1 cellular context compared by ENCODE assay signal in genomic region chr4:185425600-185426352, GRCh38.
TF ChIP-seq lines count a peak whose summit lies in the region.

TSS of gene UFSP2 (minus strand) at chr4:185425964. CDS start at chr4:185425868, 96 bp downstream.

TF ChIP-seq in HepG2, 621 proteins besides CTCF, POLR2A, EP300 and RAD21 (continued from another document and continues in another):
- TF ChIP-seq LRRFIP1 (CRISPR knock-in tag; conservative IDR thresholded peaks at IDR 0.05) (no peak), SIX1 (CRISPR knock-in tag; IDR thresholded peaks at IDR 0.05; ENCODE audit: borderline replicate concordance) (no peak), GATAD2A (CRISPR knock-in tag; IDR thresholded peaks at IDR 0.05) (peak; percentile 43), STAT6 (CRISPR knock-in tag; IDR thresholded peaks at IDR 0.05; ENCODE audit: borderline replicate concordance) (no peak), TBX2 (CRISPR knock-in tag; IDR thresholded peaks at IDR 0.05; ENCODE audit: borderline replicate concordance) (peak; percentile 83), ZNF773 (CRISPR knock-in tag; IDR thresholded peaks at IDR 0.05; ENCODE audit: borderline replicate concordance) (no peak), SMARCE1 (IDR thresholded peaks at IDR 0.05; ENCODE audit: borderline replicate concordance) (no peak), MTA3 (CRISPR knock-in tag; IDR thresholded peaks at IDR 0.05) (no peak), HOXA5 (CRISPR knock-in tag; IDR thresholded peaks at IDR 0.05) (peak; percentile 81; the same call in 1 of the 2 replicates), SCMH1 (CRISPR knock-in tag; IDR thresholded peaks at IDR 0.05; ENCODE audit: borderline replicate concordance) (no peak), ZNF800 (CRISPR knock-in tag; IDR thresholded peaks at IDR 0.05) (0 out of 2 replicates have a peak, but pooled peaks have one; percentile 39), ZBTB20 (CRISPR knock-in tag; IDR thresholded peaks at IDR 0.05; ENCODE audit: borderline replicate concordance, low read depth) (0 out of 2 replicates have a peak, but pooled peaks have one; percentile 27), NRL (CRISPR knock-in tag; IDR thresholded peaks at IDR 0.05; ENCODE audit: borderline replicate concordance) (no peak), DRAP1 (CRISPR knock-in tag; IDR thresholded peaks at IDR 0.05) (peak; percentile 59; the same call in 1 of the 2 replicates), ZNF143 (CRISPR knock-in tag; IDR thresholded peaks at IDR 0.05) (peak; percentile 100), ZBTB10 (CRISPR knock-in tag; IDR thresholded peaks at IDR 0.05; ENCODE audit: borderline replicate concordance) (no peak), NR1H2 (CRISPR knock-in tag; IDR thresholded peaks at IDR 0.05; ENCODE audit: borderline replicate concordance, low read depth) (no peak), ZNF570 (CRISPR knock-in tag; IDR thresholded peaks at IDR 0.05; ENCODE audit: borderline replicate concordance) (no peak), ZNF207 (IDR thresholded peaks at IDR 0.05; ENCODE audit: borderline replicate concordance) (no peak), KDM5B (CRISPR knock-in tag; IDR thresholded peaks at IDR 0.05; ENCODE audit: borderline replicate concordance) (peak; percentile 71), RBM39 (IDR thresholded peaks at IDR 0.05; ENCODE audit: low read depth, low read length, poor library complexity, severe bottlenecking) (peak; percentile 58), REST (IDR thresholded peaks at IDR 0.05; ENCODE audit: borderline replicate concordance in 1 of 2, low read depth in 1 of 2, low read length in 2 of 2) (no peak), TFDP1 (CRISPR knock-in tag; IDR thresholded peaks at IDR 0.05; ENCODE audit: borderline replicate concordance) (no peak), CHD2 (IDR thresholded peaks at IDR 0.05; ENCODE audit: low read depth, low read length) (no peak), PHF21A (CRISPR knock-in tag; IDR thresholded peaks at IDR 0.05) (peak; percentile 49; the same call in 1 of the 2 replicates), MZF1 (CRISPR knock-in tag; IDR thresholded peaks at IDR 0.05; ENCODE audit: borderline replicate concordance) (no peak), ZNF580 (CRISPR knock-in tag; IDR thresholded peaks at IDR 0.05; ENCODE audit: borderline replicate concordance, low read depth) (peak; percentile 40; the same call in 1 of the 2 replicates), ZNF567 (CRISPR knock-in tag; IDR thresholded peaks at IDR 0.05; ENCODE audit: borderline replicate concordance) (no peak), GTF2F1 (IDR thresholded peaks at IDR 0.05; ENCODE audit: low read length) (no peak), ZSCAN21 (CRISPR knock-in tag; IDR thresholded peaks at IDR 0.05; ENCODE audit: borderline replicate concordance) (no peak; the same call in 1 of the 2 replicates), ZFP90 (CRISPR knock-in tag; IDR thresholded peaks at IDR 0.05; ENCODE audit: borderline replicate concordance) (peak; percentile 86; the same call in 1 of the 2 replicates), HOXA7 (CRISPR knock-in tag; IDR thresholded peaks at IDR 0.05) (no peak), ZFP91 (CRISPR knock-in tag; IDR thresholded peaks at IDR 0.05; ENCODE audit: borderline replicate concordance) (peak; percentile 72), GMEB1 (CRISPR knock-in tag; IDR thresholded peaks at IDR 0.05; ENCODE audit: borderline replicate concordance) (peak; percentile 92), ZNF879 (CRISPR knock-in tag; IDR thresholded peaks at IDR 0.05) (no peak), CEBPG (CRISPR knock-in tag; IDR thresholded peaks at IDR 0.05) (peak; percentile 3; the same call in 1 of the 2 replicates)
